ENCODE assay signal across 9 cellular contexts in genomic region chr10:128463991-128464755, GRCh38.
DNase-seq lines count a peak whose midpoint lies in the region; ATAC-seq lines count a peak whose summit lies in the region.
"Had no signal": no experiment of that assay in that cellular context is flagged by ENCODE, and none has a peak within 500 bp of the region (broad histone marks: within the 10 kb centered on the region; RNA-seq: fewer than 3 reads in every experiment).

No MANE protein-coding gene starts in this region.

- no peak overlapping the region for H3K27ac Mint-ChIP-seq in stimulated activated naive B cell treated with anti-CD40 and anti-IgM and Interleukin-4, amounts not matched to agents 10 μg/mL and 1 μg/mL and 100 μg/mL, for 72 hours
- H3K27ac Mint-ChIP-seq: stimulated activated naive CD8-positive, alpha-beta T cell treated with anti-CD3 and anti-CD28 coated beads, Interleukin-15, Interleukin-2, amounts not matched to agents 100 ng/mL and 50 ng/mL, for 24 hours had no signal

- intact Hi-C loops in left ventricle myocardium superior (cut with micrococcal nuclease): no loop called here

- peaks cover 0 to 13% of the 10 kb centered on the region in 2 donors for H3K27me3 Mint-ChIP-seq in stimulated activated naive B cell treated with anti-CD40 and anti-IgM and Interleukin-4, amounts not matched to agents 10 μg/mL and 1 μg/mL and 100 μg/mL, for 72 hours
- H3K27me3 Mint-ChIP-seq: stimulated activated naive CD8-positive, alpha-beta T cell treated with anti-CD3 and anti-CD28 coated beads, Interleukin-15, Interleukin-2, amounts not matched to agents 100 ng/mL and 50 ng/mL, for 24 hours had no signal

- ATAC-seq in left ventricle myocardium superior: peak; percentile 62
- ATAC-seq in stimulated activated naive B cell treated with anti-CD40 and anti-IgM and Interleukin-4, amounts not matched to agents 10 μg/mL and 1 μg/mL and 100 μg/mL, for 72 hours (replicated peaks): peak; percentile 23 to 57
- ATAC-seq in HG02981 (IDR thresholded peaks at IDR 0.05; ENCODE audit: unreplicated experiment): no peak
- no peak for ATAC-seq in HG02970 (IDR thresholded peaks at IDR 0.05; ENCODE audit: low FRiP score, unreplicated experiment)

- H3K4me1 Mint-ChIP-seq in stimulated activated naive B cell treated with anti-CD40 and anti-IgM and Interleukin-4, amounts not matched to agents 10 μg/mL and 1 μg/mL and 100 μg/mL, for 72 hours: no peaks in the 10 kb centered on the region

- H3K36me3 Mint-ChIP-seq in stimulated activated naive B cell treated with anti-CD40 and anti-IgM and Interleukin-4, amounts not matched to agents 10 μg/mL and 1 μg/mL and 100 μg/mL, for 72 hours: no peaks in the 10 kb centered on the region

- H3K4me3 Mint-ChIP-seq in stimulated activated naive B cell treated with anti-CD40 and anti-IgM and Interleukin-4, amounts not matched to agents 10 μg/mL and 1 μg/mL and 100 μg/mL, for 72 hours: no peak overlapping the region
- H3K4me3 Mint-ChIP-seq: stimulated activated naive CD8-positive, alpha-beta T cell treated with anti-CD3 and anti-CD28 coated beads, Interleukin-15, Interleukin-2, amounts not matched to agents 100 ng/mL and 50 ng/mL, for 24 hours had no signal

- DNase-seq in activated T-cell treated with anti-CD3 and anti-CD28 coated beads for 48 hours (ENCODE audit: low read depth) (peak; percentile 9), T1000 (lab: John Stamatoyannopoulos, UW) (peak; percentile 6), left ventricle myocardium superior (no peak), GDM1 (lab: John Stamatoyannopoulos, UW) (no peak)
- DNase-seq in activated T-cell treated with anti-CD3 and anti-CD28 coated beads, Interleukin-2, amount 50 U/mL, for 48 hours: no peak
- DNase-seq in stimulated activated naive B cell treated with anti-CD40 and anti-IgM and Interleukin-4, amounts not matched to agents 10 μg/mL and 1 μg/mL and 100 μg/mL, for 72 hours: peak; percentile 69

- peaks cover 0 to 4% of the 10 kb centered on the region in 2 donors for H3K9me3 Mint-ChIP-seq in stimulated activated naive B cell treated with anti-CD40 and anti-IgM and Interleukin-4, amounts not matched to agents 10 μg/mL and 1 μg/mL and 100 μg/mL, for 72 hours
- H3K9me3 Mint-ChIP-seq: stimulated activated naive CD8-positive, alpha-beta T cell treated with anti-CD3 and anti-CD28 coated beads, Interleukin-15, Interleukin-2, amounts not matched to agents 100 ng/mL and 50 ng/mL, for 24 hours had no signal

Comparison
In these comparisons a context has a peak if more than half of its experiments do, and no peak if none do; other contexts are left out.
1. DNase-seq: peak in activated T-cell treated with anti-CD3 and anti-CD28 coated beads for 48 hours (single experiment), T1000 (single experiment) and stimulated activated naive B cell treated with anti-CD40 and anti-IgM and Interleukin-4, amounts not matched to agents 10 μg/mL and 1 μg/mL and 100 μg/mL, for 72 hours (single experiment); none in activated T-cell treated with anti-CD3 and anti-CD28 coated beads, Interleukin-2, amount 50 U/mL, for 48 hours (0 of 2), left ventricle myocardium superior (single experiment) and GDM1 (single experiment).
2. ATAC-seq: peak in left ventricle myocardium superior (single experiment) and stimulated activated naive B cell treated with anti-CD40 and anti-IgM and Interleukin-4, amounts not matched to agents 10 μg/mL and 1 μg/mL and 100 μg/mL, for 72 hours (2 of 2); none in HG02981 (single experiment) and HG02970 (single experiment).